Comparison of ENCODE assay signal across 2 cellular contexts in the genomic region with DNA sequence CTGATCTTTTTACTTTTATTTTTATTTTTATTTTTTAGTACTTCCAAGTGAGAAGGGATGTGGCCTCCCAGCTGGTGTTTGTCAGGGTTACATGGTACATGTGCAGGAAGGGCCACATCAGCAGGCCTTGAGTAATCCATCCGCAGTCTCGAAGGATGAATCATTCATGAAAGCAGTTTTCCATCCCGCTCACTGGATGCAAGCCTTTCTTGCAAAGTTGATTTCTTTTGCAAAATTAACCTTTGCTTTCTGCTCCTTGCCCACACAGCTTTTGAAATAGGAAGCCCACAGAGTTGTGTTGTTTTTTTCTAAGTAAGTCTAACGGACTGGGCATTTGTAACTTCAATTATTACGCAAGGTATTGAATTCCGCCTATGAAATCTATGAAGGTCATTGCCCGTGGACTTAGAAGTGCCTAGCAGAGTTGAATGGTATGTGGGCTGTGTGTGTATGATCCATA.
TF ChIP-seq lines count a peak whose summit lies in the region.

No MANE protein-coding gene starts in this region.

TF ChIP-seq in A549, 52 proteins besides CTCF, POLR2A, EP300 and RAD21 (continued from another document and continues in another):
- TF ChIP-seq, protein P1, sequence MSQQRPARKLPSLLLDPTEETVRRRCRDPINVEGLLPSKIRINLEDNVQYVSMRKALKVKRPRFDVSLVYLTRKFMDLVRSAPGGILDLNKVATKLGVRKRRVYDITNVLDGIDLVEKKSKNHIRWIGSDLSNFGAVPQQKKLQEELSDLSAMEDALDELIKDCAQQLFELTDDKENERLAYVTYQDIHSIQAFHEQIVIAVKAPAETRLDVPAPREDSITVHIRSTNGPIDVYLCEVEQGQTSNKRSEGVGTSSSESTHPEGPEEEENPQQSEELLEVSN (IDR thresholded peaks at IDR 0.05; ENCODE audit: borderline replicate concordance, low read depth) = peak; percentile 42; the same call in 1 of the 2 replicates
- no peak for TF ChIP-seq CBX2 (IDR thresholded peaks at IDR 0.05; ENCODE audit: borderline replicate concordance, low read depth)
- TF ChIP-seq, protein P2, sequence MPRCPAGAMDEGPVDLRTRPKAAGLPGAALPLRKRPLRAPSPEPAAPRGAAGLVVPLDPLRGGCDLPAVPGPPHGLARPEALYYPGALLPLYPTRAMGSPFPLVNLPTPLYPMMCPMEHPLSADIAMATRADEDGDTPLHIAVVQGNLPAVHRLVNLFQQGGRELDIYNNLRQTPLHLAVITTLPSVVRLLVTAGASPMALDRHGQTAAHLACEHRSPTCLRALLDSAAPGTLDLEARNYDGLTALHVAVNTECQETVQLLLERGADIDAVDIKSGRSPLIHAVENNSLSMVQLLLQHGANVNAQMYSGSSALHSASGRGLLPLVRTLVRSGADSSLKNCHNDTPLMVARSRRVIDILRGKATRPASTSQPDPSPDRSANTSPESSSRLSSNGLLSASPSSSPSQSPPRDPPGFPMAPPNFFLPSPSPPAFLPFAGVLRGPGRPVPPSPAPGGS (IDR thresholded peaks at IDR 0.05) = peak; percentile 70; the same call in 1 of the 3 replicates
- TF ChIP-seq, protein P3, sequence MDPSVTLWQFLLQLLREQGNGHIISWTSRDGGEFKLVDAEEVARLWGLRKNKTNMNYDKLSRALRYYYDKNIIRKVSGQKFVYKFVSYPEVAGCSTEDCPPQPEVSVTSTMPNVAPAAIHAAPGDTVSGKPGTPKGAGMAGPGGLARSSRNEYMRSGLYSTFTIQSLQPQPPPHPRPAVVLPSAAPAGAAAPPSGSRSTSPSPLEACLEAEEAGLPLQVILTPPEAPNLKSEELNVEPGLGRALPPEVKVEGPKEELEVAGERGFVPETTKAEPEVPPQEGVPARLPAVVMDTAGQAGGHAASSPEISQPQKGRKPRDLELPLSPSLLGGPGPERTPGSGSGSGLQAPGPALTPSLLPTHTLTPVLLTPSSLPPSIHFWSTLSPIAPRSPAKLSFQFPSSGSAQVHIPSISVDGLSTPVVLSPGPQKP (IDR thresholded peaks at IDR 0.05; ENCODE audit: low read depth, low read length) = no peak
- no peak for TF ChIP-seq RARB (CRISPR knock-in tag; IDR thresholded peaks at IDR 0.05)
- TF ChIP-seq RFX5 (IDR thresholded peaks at IDR 0.05) = no peak
- no peak for TF ChIP-seq NPAS2 (CRISPR knock-in tag; IDR thresholded peaks at IDR 0.05; ENCODE audit: borderline replicate concordance)
- TF ChIP-seq ZC3H11A (IDR thresholded peaks at IDR 0.05) = no peak
- peak; percentile 97 to 98 for TF ChIP-seq CEBPB (IDR thresholded peaks at IDR 0.05)
- no peak for TF ChIP-seq RNF2 (IDR thresholded peaks at IDR 0.05; ENCODE audit: borderline replicate concordance, low read depth)
- TF ChIP-seq ZFP36 (IDR thresholded peaks at IDR 0.05; ENCODE audit: borderline replicate concordance, partially characterized antibody) = no peak
- TF ChIP-seq, protein P4, sequence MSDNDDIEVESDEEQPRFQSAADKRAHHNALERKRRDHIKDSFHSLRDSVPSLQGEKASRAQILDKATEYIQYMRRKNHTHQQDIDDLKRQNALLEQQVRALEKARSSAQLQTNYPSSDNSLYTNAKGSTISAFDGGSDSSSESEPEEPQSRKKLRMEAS (IDR thresholded peaks at IDR 0.05) = peak; percentile 91
- TF ChIP-seq, protein P5, sequence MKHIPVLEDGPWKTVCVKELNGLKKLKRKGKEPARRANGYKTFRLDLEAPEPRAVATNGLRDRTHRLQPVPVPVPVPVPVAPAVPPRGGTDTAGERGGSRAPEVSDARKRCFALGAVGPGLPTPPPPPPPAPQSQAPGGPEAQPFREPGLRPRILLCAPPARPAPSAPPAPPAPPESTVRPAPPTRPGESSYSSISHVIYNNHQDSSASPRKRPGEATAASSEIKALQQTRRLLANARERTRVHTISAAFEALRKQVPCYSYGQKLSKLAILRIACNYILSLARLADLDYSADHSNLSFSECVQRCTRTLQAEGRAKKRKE (CRISPR knock-in tag; IDR thresholded peaks at IDR 0.05; ENCODE audit: low read depth) = no peak
- TF ChIP-seq JUN (IDR thresholded peaks at IDR 0.05) = peak; percentile 88 to 92
- TF ChIP-seq PHF8 (IDR thresholded peaks at IDR 0.05; ENCODE audit: borderline replicate concordance, low read depth) = no peak
- TF ChIP-seq, protein P6, sequence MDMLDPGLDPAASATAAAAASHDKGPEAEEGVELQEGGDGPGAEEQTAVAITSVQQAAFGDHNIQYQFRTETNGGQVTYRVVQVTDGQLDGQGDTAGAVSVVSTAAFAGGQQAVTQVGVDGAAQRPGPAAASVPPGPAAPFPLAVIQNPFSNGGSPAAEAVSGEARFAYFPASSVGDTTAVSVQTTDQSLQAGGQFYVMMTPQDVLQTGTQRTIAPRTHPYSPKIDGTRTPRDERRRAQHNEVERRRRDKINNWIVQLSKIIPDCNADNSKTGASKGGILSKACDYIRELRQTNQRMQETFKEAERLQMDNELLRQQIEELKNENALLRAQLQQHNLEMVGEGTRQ (IDR thresholded peaks at IDR 0.05) = no peak
- no peak for TF ChIP-seq HOXB5 (CRISPR knock-in tag; IDR thresholded peaks at IDR 0.05)
- TF ChIP-seq HOXB13 (CRISPR knock-in tag; IDR thresholded peaks at IDR 0.05; ENCODE audit: low read depth) = no peak
- TF ChIP-seq SREBF2 (IDR thresholded peaks at IDR 0.05) = no peak
- no peak for TF ChIP-seq EHMT2 (IDR thresholded peaks at IDR 0.05; ENCODE audit: low read depth)
- TF ChIP-seq CBX8 (IDR thresholded peaks at IDR 0.05) = no peak
- no peak for TF ChIP-seq HEYL (CRISPR knock-in tag; IDR thresholded peaks at IDR 0.05)
- TF ChIP-seq POLR2AphosphoS2 (conservative IDR thresholded peaks at IDR 0.05; ENCODE audit: low read length) = no peak
- TF ChIP-seq EHF (CRISPR knock-in tag; IDR thresholded peaks at IDR 0.05) = no peak
- no peak for TF ChIP-seq HOXA7 (CRISPR knock-in tag; IDR thresholded peaks at IDR 0.05)
- TF ChIP-seq RCOR1 (IDR thresholded peaks at IDR 0.05; ENCODE audit: low read depth, low read length) = 0 out of 2 replicates have a peak, but pooled peaks have one; percentile 54
- no peak for TF ChIP-seq ZSCAN20 (CRISPR knock-in tag; IDR thresholded peaks at IDR 0.05)
- TF ChIP-seq KDM1A (IDR thresholded peaks at IDR 0.05; ENCODE audit: low read depth) = no peak
- TF ChIP-seq TP53 (CRISPR knock-in tag; IDR thresholded peaks at IDR 0.05) = no peak
- TF ChIP-seq, protein P7, sequence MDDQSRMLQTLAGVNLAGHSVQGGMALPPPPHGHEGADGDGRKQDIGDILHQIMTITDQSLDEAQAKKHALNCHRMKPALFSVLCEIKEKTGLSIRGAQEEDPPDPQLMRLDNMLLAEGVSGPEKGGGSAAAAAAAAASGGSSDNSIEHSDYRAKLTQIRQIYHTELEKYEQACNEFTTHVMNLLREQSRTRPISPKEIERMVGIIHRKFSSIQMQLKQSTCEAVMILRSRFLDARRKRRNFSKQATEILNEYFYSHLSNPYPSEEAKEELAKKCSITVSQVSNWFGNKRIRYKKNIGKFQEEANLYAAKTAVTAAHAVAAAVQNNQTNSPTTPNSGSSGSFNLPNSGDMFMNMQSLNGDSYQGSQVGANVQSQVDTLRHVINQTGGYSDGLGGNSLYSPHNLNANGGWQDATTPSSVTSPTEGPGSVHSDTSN (IDR thresholded peaks at IDR 0.05) = peak; percentile 62; the same call in 1 of the 2 replicates
- peak; percentile 58; the same call in 1 of the 2 replicates for TF ChIP-seq GATA3 (IDR thresholded peaks at IDR 0.05; ENCODE audit: borderline replicate concordance)
- peak; percentile 69 for TF ChIP-seq MYC (IDR thresholded peaks at IDR 0.05; ENCODE audit: borderline replicate concordance, low read length)

TF ChIP-seq in liver, 16 proteins besides CTCF, POLR2A, EP300 and RAD21 (continued from another document):
- TF ChIP-seq, protein P8, sequence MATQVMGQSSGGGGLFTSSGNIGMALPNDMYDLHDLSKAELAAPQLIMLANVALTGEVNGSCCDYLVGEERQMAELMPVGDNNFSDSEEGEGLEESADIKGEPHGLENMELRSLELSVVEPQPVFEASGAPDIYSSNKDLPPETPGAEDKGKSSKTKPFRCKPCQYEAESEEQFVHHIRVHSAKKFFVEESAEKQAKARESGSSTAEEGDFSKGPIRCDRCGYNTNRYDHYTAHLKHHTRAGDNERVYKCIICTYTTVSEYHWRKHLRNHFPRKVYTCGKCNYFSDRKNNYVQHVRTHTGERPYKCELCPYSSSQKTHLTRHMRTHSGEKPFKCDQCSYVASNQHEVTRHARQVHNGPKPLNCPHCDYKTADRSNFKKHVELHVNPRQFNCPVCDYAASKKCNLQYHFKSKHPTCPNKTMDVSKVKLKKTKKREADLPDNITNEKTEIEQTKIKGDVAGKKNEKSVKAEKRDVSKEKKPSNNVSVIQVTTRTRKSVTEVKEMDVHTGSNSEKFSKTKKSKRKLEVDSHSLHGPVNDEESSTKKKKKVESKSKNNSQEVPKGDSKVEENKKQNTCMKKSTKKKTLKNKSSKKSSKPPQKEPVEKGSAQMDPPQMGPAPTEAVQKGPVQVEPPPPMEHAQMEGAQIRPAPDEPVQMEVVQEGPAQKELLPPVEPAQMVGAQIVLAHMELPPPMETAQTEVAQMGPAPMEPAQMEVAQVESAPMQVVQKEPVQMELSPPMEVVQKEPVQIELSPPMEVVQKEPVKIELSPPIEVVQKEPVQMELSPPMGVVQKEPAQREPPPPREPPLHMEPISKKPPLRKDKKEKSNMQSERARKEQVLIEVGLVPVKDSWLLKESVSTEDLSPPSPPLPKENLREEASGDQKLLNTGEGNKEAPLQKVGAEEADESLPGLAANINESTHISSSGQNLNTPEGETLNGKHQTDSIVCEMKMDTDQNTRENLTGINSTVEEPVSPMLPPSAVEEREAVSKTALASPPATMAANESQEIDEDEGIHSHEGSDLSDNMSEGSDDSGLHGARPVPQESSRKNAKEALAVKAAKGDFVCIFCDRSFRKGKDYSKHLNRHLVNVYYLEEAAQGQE (IDR thresholded peaks at IDR 0.05) = peak; percentile 40
- peak; percentile 60 for TF ChIP-seq YY1 (IDR thresholded peaks at IDR 0.05)
- TF ChIP-seq HNF4A (conservative IDR thresholded peaks at IDR 0.05) = peak; percentile 90 to 92
- peak; percentile 87 to 89 for TF ChIP-seq RXRA (IDR thresholded peaks at IDR 0.05)
- no peak for TF ChIP-seq NR2F2 (IDR thresholded peaks at IDR 0.05)
- TF ChIP-seq, protein P9, sequence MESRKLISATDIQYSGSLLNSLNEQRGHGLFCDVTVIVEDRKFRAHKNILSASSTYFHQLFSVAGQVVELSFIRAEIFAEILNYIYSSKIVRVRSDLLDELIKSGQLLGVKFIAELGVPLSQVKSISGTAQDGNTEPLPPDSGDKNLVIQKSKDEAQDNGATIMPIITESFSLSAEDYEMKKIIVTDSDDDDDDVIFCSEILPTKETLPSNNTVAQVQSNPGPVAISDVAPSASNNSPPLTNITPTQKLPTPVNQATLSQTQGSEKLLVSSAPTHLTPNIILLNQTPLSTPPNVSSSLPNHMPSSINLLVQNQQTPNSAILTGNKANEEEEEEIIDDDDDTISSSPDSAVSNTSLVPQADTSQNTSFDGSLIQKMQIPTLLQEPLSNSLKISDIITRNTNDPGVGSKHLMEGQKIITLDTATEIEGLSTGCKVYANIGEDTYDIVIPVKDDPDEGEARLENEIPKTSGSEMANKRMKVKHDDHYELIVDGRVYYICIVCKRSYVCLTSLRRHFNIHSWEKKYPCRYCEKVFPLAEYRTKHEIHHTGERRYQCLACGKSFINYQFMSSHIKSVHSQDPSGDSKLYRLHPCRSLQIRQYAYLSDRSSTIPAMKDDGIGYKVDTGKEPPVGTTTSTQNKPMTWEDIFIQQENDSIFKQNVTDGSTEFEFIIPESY (IDR thresholded peaks at IDR 0.05) = peak; percentile 59
- TF ChIP-seq, protein P4 (IDR thresholded peaks at IDR 0.05) = peak; percentile 69
- TF ChIP-seq FOXA2 (IDR thresholded peaks at IDR 0.05) = no peak
- peak in 1 of 2 donors; percentile 44 for TF ChIP-seq GABPA (IDR thresholded peaks at IDR 0.05 in 1 of 2, conservative IDR thresholded peaks at IDR 0.05 in 1 of 2)
- TF ChIP-seq SP1 (IDR thresholded peaks at IDR 0.05) = peak; percentile 55
